8 cellular contexts compared by ENCODE assay signal in genomic region chr10:72276421-72277339, GRCh38. TPM values are rescaled to one million over a fixed set of nuclear protein-coding genes. Genes with fewer than 3 reads are reported as not detected.
A peak's percentile ranks its signal among the peaks of the same experiment; 100 is the strongest.
DNase-seq lines count a peak whose midpoint lies in the region; ATAC-seq and TF ChIP-seq lines count a peak whose summit lies in the region.

No MANE protein-coding gene starts in this region.

- intact Hi-C loops in activated B cell treated with CpG ODN at 0.5 μM for 24 hours (cut with micrococcal nuclease), result loop anchor here (1.0 kb wide), 1 partner anchor 9 kb away; no protein-coding TSS in a partner anchor

- in situ Hi-C loops in ACHN (cut with HindIII; ENCODE audit: low pct_ligation_motif_present, low pct_unique_long_range_greater_than_20kb, low sequenced_read_pairs), result loop anchor here (5.0 kb wide), 1 partner anchor 46 kb away; no protein-coding TSS in a partner anchor
- in situ Hi-C loops in GM18951 (cut with MboI; ENCODE audit: low sequenced_read_pairs, unreplicated experiment), result no loop called here

- TF ChIP-seq CTCF in activated B cell treated with CpG ODN at 0.5 μM for 24 hours (IDR thresholded peaks at IDR 0.05), result no peak

- TF ChIP-seq POLR2A in GM18951 (IDR thresholded peaks at IDR 0.05; ENCODE audit: extremely low read depth, insufficient read depth, insufficient read length), result peak; percentile 29

- DNase-seq in ACHN (peak; percentile 56), activated B cell treated with CpG ODN at 0.5 μM for 24 hours (no peak), fibroblast of the conjunctiva (ENCODE audit: low read depth) (peak; percentile 80), MV-4-11 (lab: John Stamatoyannopoulos, UW) (no peak), NCI-H1105 treated with DMSO at 0.1 percent for 48 hours (lab: John Stamatoyannopoulos, UW) (no peak)

- POLR2A ChIA-PET in activated B cell treated with CpG ODN at 0.5 μM for 24 hours (lab: Charles Lee), result interaction anchor here (0.6 to 13.6 kb wide), 14 partner anchors 9 to 63 kb away, joined by 3 to 967 read pairs (median 34); partner anchors contain the start of genes ANAPC16 and ASCC1

- peak overlapping the region; percentile 94 for H3K27ac Mint-ChIP-seq in activated B cell treated with CpG ODN at 0.5 μM for 24 hours

- no peaks in the 10 kb centered on the region for H3K9me3 Mint-ChIP-seq in activated B cell treated with CpG ODN at 0.5 μM for 24 hours

- no peaks in the 10 kb centered on the region for H3K27me3 Mint-ChIP-seq in activated B cell treated with CpG ODN at 0.5 μM for 24 hours

- ATAC-seq in activated B cell treated with CpG ODN at 0.5 μM for 24 hours (ENCODE audit: low read depth), result no peak
- ATAC-seq in GM18909 (IDR thresholded peaks at IDR 0.05; ENCODE audit: poor library complexity, unreplicated experiment), result no peak

- H3K4me1 Mint-ChIP-seq in activated B cell treated with CpG ODN at 0.5 μM for 24 hours, result peaks cover 36% of the 10 kb centered on the region

- peak overlapping the region in 4 of 7 experiments; percentile 71 to 94 (median 82) for H3K4me3 ChIP-seq in skin epidermis

- CTCF ChIA-PET in activated B cell treated with CpG ODN at 0.5 μM for 24 hours (lab: Charles Lee), result interaction anchor here (2.4 to 9.4 kb wide), 4 partner anchors 15 to 58 kb away, joined by 16 to 131 read pairs (median 27); no protein-coding TSS in a partner anchor

- peak overlapping the region; percentile 98 for H3K4me3 Mint-ChIP-seq in activated B cell treated with CpG ODN at 0.5 μM for 24 hours

- peaks cover 32% of the 10 kb centered on the region for H3K36me3 Mint-ChIP-seq in activated B cell treated with CpG ODN at 0.5 μM for 24 hours (ENCODE audit: low read depth)

- H3K27ac ChIP-seq in skin epidermis, result peak overlapping the region in 15 of 21 experiments; percentile 21 to 98 (median 95)

RNA-seq across cellular contexts. Expression of gene DDIT4, which starts 3.0 kb away (rescaled TPM):
- total RNA-seq in activated B cell treated with CpG ODN at 0.5 μM for 24 hours, result 175 and 180 TPM in 2 replicates

Comparison
In these comparisons a context has a peak if more than half of its experiments do, and no peak if none do; other contexts are left out.
1. DNase-seq: peak in ACHN (single experiment) and fibroblast of the conjunctiva (single experiment); none in activated B cell treated with CpG ODN at 0.5 μM for 24 hours (single experiment), MV-4-11 (single experiment) and NCI-H1105 treated with DMSO at 0.1 percent for 48 hours (single experiment).